ENCODE assay signal across 21 cellular contexts in genomic region chr11:129237456-129237855, GRCh38. TPM values are rescaled to one million over a fixed set of nuclear protein-coding genes. Genes with fewer than 3 reads are reported as not detected.
DNase-seq lines count a peak whose midpoint lies in the region; ATAC-seq, FAIRE-seq and TF ChIP-seq lines count a peak whose summit lies in the region.
"Had no signal": no experiment of that assay in that cellular context is flagged by ENCODE, and none has a peak within 500 bp of the region (broad histone marks: within the 10 kb centered on the region; RNA-seq: fewer than 3 reads in every experiment).

No MANE protein-coding gene starts in this region.

- TF ChIP-seq POLR2A in H1 (IDR thresholded peaks at IDR 0.05; ENCODE audit: control extremely low read depth in 1 of 2, low read depth in 2 of 2, low read length in 2 of 2) = no peak

- peaks cover 0 to 44% of the 10 kb centered on the region in 2 experiments; a peak in 3 of 4 replicates for H3K79me2 ChIP-seq in H1 (ENCODE audit: control insufficient read depth in 1 of 2, insufficient read depth in 2 of 2, low read length in 2 of 2)

- H3K79me1 ChIP-seq in H1 (ENCODE audit: low read depth, low read length) = peaks cover 2% of the 10 kb centered on the region; the same call in 1 of the 2 replicates

- H4K20me1 ChIP-seq in H1 (replicated peaks in 1 of 2; ENCODE audit: control insufficient read depth in 1 of 2, insufficient read depth in 2 of 2, low read length in 2 of 2) = peaks cover 0 to 2% of the 10 kb centered on the region in 2 experiments

- H3K14ac ChIP-seq in H1 (ENCODE audit: insufficient read length) = no peak overlapping the region

- H4K5ac ChIP-seq in H1 (ENCODE audit: insufficient read length, low read depth, low read length) = peak overlapping the region; percentile 7

- H3K4ac ChIP-seq in H1 (replicated peaks; ENCODE audit: insufficient read length, low read depth, low read length) = no peak overlapping the region

- H3K36me3 ChIP-seq in H1 (ENCODE audit: control insufficient read depth in 2 of 4, insufficient read depth in 4 of 4, low read length in 3 of 4) = no peaks in the 10 kb centered on the region

- no peaks in the 10 kb centered on the region for H3K9me3 ChIP-seq in H1 (ENCODE audit: insufficient read depth in 2 of 2, low read depth in 1 of 2, low read length in 1 of 2)

- no peak overlapping the region for H3K4me3 Mint-ChIP-seq in mesothelial cell of epicardium
- H3K4me3 Mint-ChIP-seq in stimulated activated memory B cell treated with anti-CD40 and anti-IgM and Interleukin-4, amounts not matched to agents 10 μg/mL and 1 μg/mL and 100 μg/mL, for 72 hours = no peak overlapping the region
- H3K4me3 Mint-ChIP-seq: B cell; CD8-positive, alpha-beta T cell; IgD-negative memory B cell had no signal

- no peak overlapping the region for H2AK5ac ChIP-seq in H1 (ENCODE audit: low read depth, low read length)

- H3K9me3 Mint-ChIP-seq in mesothelial cell of epicardium = peaks cover 11% of the 10 kb centered on the region
- no peaks in the 10 kb centered on the region for H3K9me3 Mint-ChIP-seq in stimulated activated memory B cell treated with anti-CD40 and anti-IgM and Interleukin-4, amounts not matched to agents 10 μg/mL and 1 μg/mL and 100 μg/mL, for 72 hours

- no peaks in the 10 kb centered on the region for H3K23me2 ChIP-seq in H1 (ENCODE audit: low read depth, low read length)

- TF ChIP-seq RAD21 in H1 (IDR thresholded peaks at IDR 0.05 in 1 of 2, conservative IDR thresholded peaks at IDR 0.05 in 1 of 2; ENCODE audit: low read depth in 2 of 2, low read length in 2 of 2) = no peak

- 92% methylated on average over 4 of the region's 4 CpGs; no CpG with 5 or more reads in 1 of the 2 experiments for WGBS in H1 (ENCODE audit: extremely low coverage in 1 of 2, insufficient coverage in 1 of 2, insufficient read length in 1 of 2, insufficient replicate concordance in 2 of 2, low coverage in 1 of 2, low lambda C conversion rate in 2 of 2, missing lambda C conversion rate in 1 of 2), 2 experiments

- no peak overlapping the region for H3K4me3 ChIP-seq in H1 (ENCODE audit: extremely low read depth in 1 of 4, insufficient read depth in 2 of 4, low read depth in 3 of 4, low read length in 4 of 4)

- POLR2A ChIA-PET in H1 (lab: Charles Lee; ENCODE audit: partially characterized antibody) = interaction anchor here (1.5 kb wide), 1 partner anchor 22 kb away, joined by 3 read pairs; no protein-coding TSS in a partner anchor

- H3K27me3 ChIP-seq in H1 (replicated peaks in 1 of 4; ENCODE audit: control insufficient read depth in 3 of 4, extremely low read depth in 1 of 4, insufficient read depth in 3 of 4, low read length in 3 of 4) = no peaks in the 10 kb centered on the region

- TF ChIP-seq EP300 in H1 (IDR thresholded peaks at IDR 0.05; ENCODE audit: borderline replicate concordance in 1 of 2, low read depth in 2 of 2, low read length in 2 of 2) = no peak

- H4K91ac ChIP-seq in H1 (replicated peaks; ENCODE audit: insufficient read length, low read length) = no peak overlapping the region

- no peak overlapping the region for H3K23ac ChIP-seq in H1 (ENCODE audit: insufficient read length)

- no peaks in the 10 kb centered on the region for H3K27me3 Mint-ChIP-seq in mesothelial cell of epicardium (ENCODE audit: low read depth)
- H3K27me3 Mint-ChIP-seq in stimulated activated memory B cell treated with anti-CD40 and anti-IgM and Interleukin-4, amounts not matched to agents 10 μg/mL and 1 μg/mL and 100 μg/mL, for 72 hours = no peaks in the 10 kb centered on the region
- H3K27me3 Mint-ChIP-seq: B cell had no signal

- no peak overlapping the region for H2BK20ac ChIP-seq in H1 (ENCODE audit: low read length)

- CTCF ChIA-PET in H1 (lab: Charles Lee; ENCODE audit: partially characterized antibody) = interaction anchor here (0.9 kb wide), 1 partner anchor 137 kb away, joined by 3 read pairs; no protein-coding TSS in a partner anchor

- H3K4me2 ChIP-seq in H1 (ENCODE audit: insufficient read depth in 1 of 2, low read depth in 2 of 2, low read length in 2 of 2) = no peak overlapping the region
- H3K4me2 ChIP-seq: KMS-11 had no signal

- no peak overlapping the region for H3K18ac ChIP-seq in H1 (ENCODE audit: extremely low read depth, low read length)

- ATAC-seq in stimulated activated memory B cell treated with anti-CD40 and anti-IgM and Interleukin-4, amounts not matched to agents 10 μg/mL and 1 μg/mL and 100 μg/mL, for 72 hours = peak; percentile 16
- ATAC-seq in HG03175 (IDR thresholded peaks at IDR 0.05; ENCODE audit: unreplicated experiment) = no peak
- ATAC-seq: CD8-positive, alpha-beta T cell had no signal

- H3K36me3 Mint-ChIP-seq in mesothelial cell of epicardium = peaks cover 22% of the 10 kb centered on the region
- no peaks in the 10 kb centered on the region for H3K36me3 Mint-ChIP-seq in stimulated activated memory B cell treated with anti-CD40 and anti-IgM and Interleukin-4, amounts not matched to agents 10 μg/mL and 1 μg/mL and 100 μg/mL, for 72 hours
- H3K36me3 Mint-ChIP-seq: CD8-positive, alpha-beta T cell; IgD-negative memory B cell had no signal

- FAIRE-seq in H1 (lab: Jason Lieb, UNC) = no peak
- FAIRE-seq: GM12891 had no signal

- no peak overlapping the region for H2BK15ac ChIP-seq in H1 (ENCODE audit: low read length)

- H2BK12ac ChIP-seq in H1 (ENCODE audit: low read depth, low read length) = no peak overlapping the region

- peaks cover 0 to 3% (median 0%) of the 10 kb centered on the region in 4 experiments; a peak in 2 of 7 replicates for H3K4me1 ChIP-seq in H1 (replicated peaks in 1 of 4; ENCODE audit: control insufficient read depth in 3 of 4, insufficient read depth in 4 of 4, low read length in 3 of 4)

- no peak overlapping the region for H2BK120ac ChIP-seq in H1 (replicated peaks; ENCODE audit: low read depth, low read length)

- peak overlapping the region; percentile 26 for H3K27ac Mint-ChIP-seq in mesothelial cell of epicardium
- H3K27ac Mint-ChIP-seq in stimulated activated memory B cell treated with anti-CD40 and anti-IgM and Interleukin-4, amounts not matched to agents 10 μg/mL and 1 μg/mL and 100 μg/mL, for 72 hours = no peak overlapping the region
- H3K27ac Mint-ChIP-seq: B cell; CD8-positive, alpha-beta T cell; IgD-negative memory B cell had no signal

- no peak overlapping the region for H3K27ac ChIP-seq in H1 (ENCODE audit: low read depth, low read length)
- H3K27ac ChIP-seq: C4-2B, KMS-11, RWPE1 had no signal

- H3K56ac ChIP-seq in H1 (replicated peaks; ENCODE audit: insufficient read length, low read depth, low read length) = no peak overlapping the region

- no peak overlapping the region for H3K9ac ChIP-seq in H1 (replicated peaks in 1 of 4; ENCODE audit: extremely low read depth in 1 of 4, low read depth in 3 of 4, low read length in 3 of 4)
- H3K9ac ChIP-seq: KMS-11 had no signal

- peak; percentile 29 for DNase-seq in RPMI7951 (ENCODE audit: low read depth)
- no peak for DNase-seq in H1 (ENCODE audit: low read depth in 1 of 2, low spot score in 2 of 2)
- DNase-seq in mesothelial cell of epicardium (ENCODE audit: low spot score in 2 of 2, unreplicated experiment in 2 of 2) = no peak
- no peak for DNase-seq in occipital lobe (lab: John Stamatoyannopoulos, UW)
- no peak for DNase-seq in DMS79 treated with DMSO at 0.1 percent for 48 hours (lab: John Stamatoyannopoulos, UW)
- DNase-seq: CD8-positive, alpha-beta T cell; DMS 273 treated with DMSO at 0.1 percent for 48 hours; DMS79; GF-D8; MM.1S; NCI-H2029 treated with DMSO at 0.1 percent for 48 hours; NCI-H526 treated with DMSO at 0.1 percent for 48 hours; SHP77 had no signal

- no peak overlapping the region for H2AFZ ChIP-seq in H1 (ENCODE audit: low read length)

- TF ChIP-seq CTCF in H1 (IDR thresholded peaks at IDR 0.05; ENCODE audit: control extremely low read depth in 1 of 3, insufficient read depth in 1 of 3, low read depth in 1 of 3, low read length in 3 of 3) (no peak), mesothelial cell of epicardium (IDR thresholded peaks at IDR 0.05; ENCODE audit: unreplicated experiment) (no peak)

- no peak overlapping the region for H4K8ac ChIP-seq in H1 (ENCODE audit: extremely low read depth, insufficient read depth, low read length)

- H3K4me1 Mint-ChIP-seq in mesothelial cell of epicardium = peaks cover 10% of the 10 kb centered on the region
- H3K4me1 Mint-ChIP-seq in stimulated activated memory B cell treated with anti-CD40 and anti-IgM and Interleukin-4, amounts not matched to agents 10 μg/mL and 1 μg/mL and 100 μg/mL, for 72 hours = no peaks in the 10 kb centered on the region
- H3K4me1 Mint-ChIP-seq: B cell, IgD-negative memory B cell had no signal

- no peak overlapping the region for H2BK5ac ChIP-seq in H1 (ENCODE audit: low read depth, low read length)

TF ChIP-seq in H1, 55 proteins besides CTCF, POLR2A, EP300 and RAD21:
- TF ChIP-seq NANOG (IDR thresholded peaks at IDR 0.05; ENCODE audit: insufficient read depth, low read depth, low read length, poor library complexity, severe bottlenecking) (no peak), HDAC6 (IDR thresholded peaks at IDR 0.05; ENCODE audit: low read depth, low read length) (no peak), TAF7 (optimal IDR thresholded peaks at IDR 0.05; ENCODE audit: borderline replicate concordance, low read depth, low read length) (no peak), SIX5 (IDR thresholded peaks at IDR 0.05; ENCODE audit: low read depth, low read length) (no peak)

RNA-seq across cellular contexts. Expression of gene ARHGAP32, which starts 45.3 kb away (rescaled TPM):
- 5.9 and 8.9 TPM in 2 replicates for total RNA-seq in RPMI7951 (2014; rRNA removed; shearing (Covaris generic))
- 30.0 and 30.1 TPM in 2 replicates for total RNA-seq in H1 (2021; fragmentation: NEBNext Ultra II Directional; extraction: Animal tissue kit (Norgen Biotek cat#: 25700))
- polyA plus RNA-seq in H1 (2011; rRNA removed) = 12.5 and 13.7 TPM in 2 replicates
- polyA plus RNA-seq in H1 (2011; cell fraction: cytosol; rRNA removed) = 9.7 TPM
- 22.5 TPM for polyA plus RNA-seq in H1 (2011; cell fraction: nucleus; rRNA removed)
- 10.3 to 13.3 TPM (median 12.6 TPM) in 4 replicates for polyA plus RNA-seq in H1 (2012, experiment 1 of 2)
- polyA plus RNA-seq in H1 (2012, experiment 2 of 2) = 0.62 TPM
- 8.2 TPM for polyA plus RNA-seq in H1 (2013, experiment 1 of 2)
- 8.0 TPM for polyA plus RNA-seq in H1 (2013, experiment 2 of 2)
- 47.6 and 50.7 TPM in 2 replicates for polyA minus RNA-seq in H1 (2011; rRNA and poly(A)+ RNA removed)
- 18.9 TPM for polyA minus RNA-seq in H1 (2011; cell fraction: cytosol; rRNA and poly(A)+ RNA removed)
- 42.6 TPM for polyA minus RNA-seq in H1 (2011; cell fraction: nucleus; rRNA and poly(A)+ RNA removed)
- total RNA-seq in mesothelial cell of epicardium = 39.3 to 41.9 TPM (median 41.4 TPM) in 3 replicates
- 134 TPM for total RNA-seq in occipital lobe
